In the genomic region with DNA sequence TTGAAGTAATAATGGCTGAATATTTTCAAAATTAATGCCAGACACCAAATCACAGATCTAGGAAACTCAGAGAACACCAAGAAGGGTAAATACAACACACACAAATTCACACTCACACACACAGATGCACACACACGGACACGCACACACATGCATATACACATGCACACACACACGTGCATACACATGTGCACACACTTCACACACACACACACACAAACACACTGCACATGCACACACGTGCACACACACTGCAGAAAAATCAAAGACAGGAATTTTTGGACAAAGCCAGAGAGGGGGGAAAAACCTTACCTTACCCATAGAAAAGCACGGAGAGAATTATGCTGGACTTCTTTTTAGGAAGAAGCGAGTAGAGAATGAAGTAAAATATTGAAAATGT, we compare ENCODE assay signal across 10 cellular contexts.
"Had no signal": no experiment of that assay in that cellular context is flagged by ENCODE, and none has a peak within 500 bp of the region (broad histone marks: within the 10 kb centered on the region; RNA-seq: fewer than 3 reads in every experiment).

No MANE protein-coding gene starts in this region.

- ATAC-seq: GM23338, K562 had no signal

- H3K27ac ChIP-seq: HL-60 had no signal

- H3K4me2 ChIP-seq: GM23338 had no signal

- H3K4me3 ChIP-seq: GM23338, K562 had no signal

- DNase-seq: H9, HCEC 1CT, HFFc6, IMR-90, KG1 had no signal

- FAIRE-seq: H1, H54, K562 had no signal

- H2AFZ ChIP-seq: GM23338 had no signal
